In the genomic region with DNA sequence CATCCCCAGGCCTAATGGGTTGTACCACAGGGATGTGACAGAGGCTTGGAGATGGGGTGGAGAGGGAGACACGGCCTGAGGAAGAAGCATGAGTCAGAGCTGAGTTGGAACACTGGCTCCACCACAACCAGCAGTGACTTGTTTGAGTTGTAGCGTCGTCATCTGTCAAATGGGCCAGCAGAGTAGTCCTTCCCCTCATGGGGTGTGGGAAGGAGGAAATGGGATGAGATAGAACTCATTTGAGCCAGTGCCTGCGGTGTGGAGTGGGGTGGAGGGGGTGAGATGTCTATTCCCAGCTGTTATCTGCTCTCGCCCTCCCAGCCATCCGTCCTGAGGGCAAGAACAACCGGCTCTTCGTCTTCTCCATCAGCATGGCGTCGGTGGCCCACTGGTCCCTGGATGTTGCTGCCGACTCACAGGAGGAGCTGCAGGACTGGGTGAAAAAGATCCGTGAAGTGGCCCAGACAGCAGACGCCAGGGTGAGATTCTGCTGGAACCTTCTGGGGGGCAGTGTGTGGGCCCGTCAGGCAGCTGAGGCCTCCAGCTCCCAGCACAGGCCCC, we compare ENCODE assay signal across 8 cellular contexts. TPM values are rescaled to one million over a fixed set of nuclear protein-coding genes. Genes with fewer than 3 reads are reported as not detected.
DNase-seq lines count a peak whose midpoint lies in the region; ATAC-seq and TF ChIP-seq lines count a peak whose summit lies in the region.
"Had no signal": no experiment of that assay in that cellular context is flagged by ENCODE, and none has a peak within 500 bp of the region (broad histone marks: within the 10 kb centered on the region; RNA-seq: fewer than 3 reads in every experiment).

No MANE protein-coding gene starts in this region.

- H3K27me3 ChIP-seq in colonic mucosa: no peaks in the 10 kb centered on the region

- intact Hi-C loops in colonic mucosa (cut with DNase I) (no loop called here), posterior vena cava (cut with DNase I) (loop anchor here (5.0 to 10.0 kb wide), 3 partner anchors 62 to 245 kb away; partner anchors contain the start of gene LPIN3 (in 1 of the 2))

- H3K36me3 ChIP-seq in colonic mucosa: peaks cover 10% of the 10 kb centered on the region

- DNase-seq in GM04504 (ENCODE audit: low read depth) (peak; percentile 37), RPMI7951 (ENCODE audit: low read depth) (peak; percentile 83), colonic mucosa (peak; percentile 16), posterior vena cava (ENCODE audit: low spot score) (peak; percentile 81), D341Med (ENCODE audit: low spot score) (no peak), mucosa of gallbladder (ENCODE audit: low spot score) (no peak)
- DNase-seq: NCI-H1105 had no signal

- no peaks in the 10 kb centered on the region for H3K9me3 ChIP-seq in colonic mucosa

- no peaks in the 10 kb centered on the region for H3K4me1 ChIP-seq in colonic mucosa

- H3K9ac ChIP-seq in colonic mucosa (ENCODE audit: low read depth in 2 of 2, low read length in 2 of 2): no peak overlapping the region

- no peak for TF ChIP-seq CTCF in colonic mucosa (IDR thresholded peaks at IDR 0.05)

- H3K27ac ChIP-seq in colonic mucosa: no peak overlapping the region

- no peak overlapping the region for H3K4me3 ChIP-seq in colonic mucosa

- no peak for ATAC-seq in HG02973 (IDR thresholded peaks at IDR 0.05; ENCODE audit: unreplicated experiment)

RNA-seq across cellular contexts. Expression of gene PLCG1, which starts 32.5 kb away (rescaled TPM):
- total RNA-seq in RPMI7951 (2014; rRNA removed; shearing (Covaris generic)): 32.4 and 38.1 TPM in 2 replicates
- total RNA-seq in colonic mucosa (10 to 100 TPM; 57.3 to 67.4 TPM), posterior vena cava (10 to 100 TPM; 81.0 to 83.0 TPM), mucosa of gallbladder (138 TPM)

Comparison
In these comparisons a context has a peak if more than half of its experiments do, and no peak if none do; other contexts are left out.
1. DNase-seq: peak in GM04504 (single experiment), RPMI7951 (single experiment), colonic mucosa (single experiment) and posterior vena cava (single experiment); none in D341Med (single experiment) and mucosa of gallbladder (single experiment).